In the genomic region with DNA sequence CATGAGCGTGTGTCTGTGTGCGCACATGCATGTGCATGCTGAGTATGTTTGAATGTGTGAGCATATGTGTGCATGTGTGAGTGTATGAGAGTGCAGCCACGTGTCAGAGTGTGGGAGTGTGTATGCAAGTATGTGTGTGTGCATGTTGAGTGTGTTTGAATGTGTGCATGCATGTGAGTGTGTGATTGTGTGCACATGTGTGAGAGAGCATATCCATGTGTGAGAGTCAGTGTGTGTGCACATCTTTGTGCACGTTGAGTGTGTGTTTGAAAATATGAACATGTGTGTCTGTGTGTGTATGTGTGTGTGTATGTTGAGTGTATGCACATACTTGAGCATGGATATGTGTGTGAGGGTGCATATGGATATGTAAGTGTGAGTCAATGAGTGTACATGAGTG, we compare ENCODE assay signal across 14 cellular contexts.
DNase-seq lines count a peak whose midpoint lies in the region; ATAC-seq, FAIRE-seq and TF ChIP-seq lines count a peak whose summit lies in the region.
"Had no signal": no experiment of that assay in that cellular context is flagged by ENCODE, and none has a peak within 500 bp of the region (broad histone marks: within the 10 kb centered on the region; RNA-seq: fewer than 3 reads in every experiment).

No MANE protein-coding gene starts in this region.

- H3K4me3 ChIP-seq in GM12878 (no peak overlapping the region), neuronal stem cell (ENCODE audit: low read length in 2 of 2) (peak overlapping the region in 1 of 2 donors; percentile 20), transverse colon (no peak overlapping the region)
- H3K4me3 ChIP-seq: BLaER1 treated with 17β-estradiol and CSF1 and Interleukin-3, amounts not matched to agents 10 nM and 100 nM had no signal

- H3K4me1 ChIP-seq in GM12878 (ENCODE audit: control insufficient read depth, insufficient read depth, low read length) (no peaks in the 10 kb centered on the region), neuronal stem cell (ENCODE audit: control insufficient read depth in 2 of 2, insufficient read depth in 1 of 2, low read depth in 1 of 2, low read length in 2 of 2) (no peaks in the 10 kb centered on the region), transverse colon (no peaks in the 10 kb centered on the region)

- no peak overlapping the region for H2BK12ac ChIP-seq in neuronal stem cell (ENCODE audit: low read length)

- SMC1A ChIA-PET in GM12878 (lab: Charles Lee; ENCODE audit: uncharacterized antibody, unreplicated experiment): interaction anchor here (1.5 to 1.6 kb wide), 2 partner anchors 15 to 227 kb away, joined by 3 to 8 read pairs; no protein-coding TSS in a partner anchor

- no peak overlapping the region for H3K18ac ChIP-seq in neuronal stem cell (ENCODE audit: low read length)

- no peak for TF ChIP-seq RAD21 in GM12878 (IDR thresholded peaks at IDR 0.05; ENCODE audit: insufficient read depth, low read depth, low read length)

- no peak overlapping the region for H2BK15ac ChIP-seq in neuronal stem cell (ENCODE audit: low read length)

- DNase-seq in HTR-8/SVneo (ENCODE audit: insufficient read length, low spot score) (no peak), GM12878 (ENCODE audit: low read depth, low spot score) (no peak), neuronal stem cell (ENCODE audit: low spot score) (no peak), transverse colon (no peak), NCI-H2081 (lab: John Stamatoyannopoulos, UW) (no peak), inferior parietal cortex (ENCODE audit: extremely low spot score) (no peak)
- DNase-seq: CD8-positive, alpha-beta memory T cell; COR-L47; DMS 273 treated with DMSO at 0.1 percent for 48 hours; DMS53; GOT3; H9 had no signal

- TF ChIP-seq POLR2A in GM12878 (IDR thresholded peaks at IDR 0.05; ENCODE audit: low read depth, low read length) (no peak), transverse colon (IDR thresholded peaks at IDR 0.05) (no peak)

- H3K14ac ChIP-seq in neuronal stem cell (ENCODE audit: low read length): no peak overlapping the region

- H3K4ac ChIP-seq in neuronal stem cell (ENCODE audit: low read length): no peak overlapping the region

- H3K27ac ChIP-seq in GM12878 (ENCODE audit: control insufficient read depth, insufficient read depth) (no peak overlapping the region), neuronal stem cell (replicated peaks; ENCODE audit: low read length) (no peak overlapping the region), transverse colon (no peak overlapping the region)
- H3K27ac ChIP-seq: BLaER1 treated with 17β-estradiol and CSF1 and Interleukin-3, amounts not matched to agents 10 nM and 100 nM had no signal

- POLR2A ChIA-PET in GM12878 (lab: Charles Lee): no interaction called here

- no peak overlapping the region for H2AFZ ChIP-seq in GM12878 (ENCODE audit: control insufficient read depth, low read depth, low read length)
- no peak overlapping the region for H2AFZ ChIP-seq in neuronal stem cell (ENCODE audit: low read length)

- intact Hi-C loops in GM12878 (cut with micrococcal nuclease; ENCODE audit: unreplicated experiment) (no loop called here), transverse colon (cut with DNase I; ENCODE audit: low total_unique reads) (no loop called here)

- ATAC-seq in GM12878: no peak

- H3K79me2 ChIP-seq in GM12878 (ENCODE audit: control insufficient read depth, insufficient read depth, low read length): no peaks in the 10 kb centered on the region

- no peak overlapping the region for H2BK5ac ChIP-seq in neuronal stem cell (ENCODE audit: low read length)

- no peak overlapping the region for H2BK120ac ChIP-seq in neuronal stem cell (ENCODE audit: low read depth, low read length)

- no peak for TF ChIP-seq EP300 in GM12878 (IDR thresholded peaks at IDR 0.05; ENCODE audit: borderline replicate concordance in 1 of 2, control insufficient read depth in 1 of 2, low read depth in 2 of 2, low read length in 2 of 2)
- no peak for TF ChIP-seq EP300 in transverse colon (IDR thresholded peaks at IDR 0.05; ENCODE audit: low read depth)

- H3K9me3 ChIP-seq in GM12878 (replicated peaks; ENCODE audit: control insufficient read depth, insufficient read depth, low read length): no peaks in the 10 kb centered on the region; the same call in 2 of the 3 replicates
- H3K9me3 ChIP-seq in neuronal stem cell (replicated peaks in 1 of 2; ENCODE audit: control insufficient read depth in 2 of 2, insufficient read depth in 1 of 2, low read depth in 1 of 2, low read length in 2 of 2): no peaks in the 10 kb centered on the region
- no peaks in the 10 kb centered on the region for H3K9me3 ChIP-seq in transverse colon

- BruUV-seq in GM12878 (replicated peaks; lab: Mats Ljungman, UMichigan): no TSS peak

- H3K27me3 ChIP-seq in GM12878 (replicated peaks in 1 of 2; ENCODE audit: control insufficient read depth in 2 of 2, insufficient read depth in 2 of 2, low read length in 1 of 2): no peaks in the 10 kb centered on the region
- no peaks in the 10 kb centered on the region for H3K27me3 ChIP-seq in neuronal stem cell (ENCODE audit: control insufficient read depth in 3 of 3, insufficient read depth in 3 of 3, low read depth in 1 of 3, low read length in 3 of 3)
- H3K27me3 ChIP-seq in transverse colon: no peaks in the 10 kb centered on the region
- H3K27me3 ChIP-seq: BLaER1 treated with 17β-estradiol and CSF1 and Interleukin-3, amounts not matched to agents 10 nM and 100 nM had no signal

- CTCF ChIA-PET in GM12878 (lab: Yijun Ruan, JAX): interaction anchor here (0.6 kb wide), 1 partner anchor 1863 kb away, joined by 3 read pairs; no protein-coding TSS in a partner anchor

- FAIRE-seq in HTR-8/SVneo (lab: Jason Lieb, UNC) (peak; percentile 62), GM12878 (lab: Jason Lieb, UNC) (no peak)
- FAIRE-seq: G401.6 had no signal

- H3K23ac ChIP-seq in neuronal stem cell (ENCODE audit: low read depth, low read length, poor library complexity): peak overlapping the region; percentile 11

- H4K20me1 ChIP-seq in GM12878 (ENCODE audit: control insufficient read depth, insufficient read depth): no peaks in the 10 kb centered on the region
- H4K20me1 ChIP-seq: BLaER1 treated with 17β-estradiol and CSF1 and Interleukin-3, amounts not matched to agents 10 nM and 100 nM had no signal

- H4K8ac ChIP-seq in neuronal stem cell (ENCODE audit: low read depth, low read length): no peak overlapping the region

- H3K36me3 ChIP-seq in GM12878 (ENCODE audit: control insufficient read depth in 2 of 2, insufficient read depth in 2 of 2, low read length in 1 of 2): no peaks in the 10 kb centered on the region
- H3K36me3 ChIP-seq in neuronal stem cell (replicated peaks in 1 of 2; ENCODE audit: control insufficient read depth in 2 of 2, insufficient read depth in 2 of 2, low read length in 2 of 2): no peaks in the 10 kb centered on the region
- no peaks in the 10 kb centered on the region for H3K36me3 ChIP-seq in transverse colon
- H3K36me3 ChIP-seq: BLaER1 treated with 17β-estradiol and CSF1 and Interleukin-3, amounts not matched to agents 10 nM and 100 nM had no signal

- TF ChIP-seq CTCF in GM12878 (IDR thresholded peaks at IDR 0.05 in 2 of 3, conservative IDR thresholded peaks at IDR 0.05 in 1 of 3; ENCODE audit: control insufficient read depth in 2 of 3, extremely low read depth in 1 of 3, insufficient read depth in 1 of 3, low read depth in 3 of 3, low read length in 3 of 3) (no peak), transverse colon (IDR thresholded peaks at IDR 0.05) (no peak)

- H3K4me2 ChIP-seq in GM12878 (ENCODE audit: control insufficient read depth, insufficient read depth): no peak overlapping the region
- H3K4me2 ChIP-seq in neuronal stem cell (ENCODE audit: insufficient read depth, low read length, poor library complexity, severe bottlenecking): no peak overlapping the region

- H4K91ac ChIP-seq in neuronal stem cell (ENCODE audit: low read depth, low read length, poor library complexity): no peak overlapping the region

- no peak overlapping the region for H2AK5ac ChIP-seq in neuronal stem cell (ENCODE audit: low read depth, low read length)

- RAD21 ChIA-PET in GM12878 (lab: Charles Lee; ENCODE audit: unreplicated experiment): interaction anchor here (1.5 kb wide), 1 partner anchor 9 kb away, joined by 4 read pairs; no protein-coding TSS in a partner anchor

- no peak overlapping the region for H3K9ac ChIP-seq in GM12878 (ENCODE audit: control insufficient read depth, insufficient read depth, low read length)
- H3K9ac ChIP-seq in neuronal stem cell (ENCODE audit: low read depth, low read length, poor library complexity): no peak overlapping the region
- H3K9ac ChIP-seq: BLaER1 treated with 17β-estradiol and CSF1 and Interleukin-3, amounts not matched to agents 10 nM and 100 nM had no signal

- 36% methylated on average over 4 of the region's 4 CpGs for WGBS in GM12878 (ENCODE audit: insufficient coverage, insufficient replicate concordance, low lambda C conversion rate, missing lambda C conversion rate)
- WGBS in neuronal stem cell (ENCODE audit: extremely low coverage in 2 of 2, insufficient read length in 2 of 2, insufficient replicate concordance in 1 of 2), 2 donors: no CpG with 5 or more reads among the region's 4 CpGs
- 75 to 81% methylated on average over 3 to 4 of the region's 4 CpGs for WGBS in transverse colon (ENCODE audit: low coverage in 1 of 2), 2 donors

- in situ Hi-C loops in GM12878 (cut with MboI) (no loop called here), transverse colon (cut with MboI; ENCODE audit: low pct_ligation_motif_present in 1 of 4, low pct_unique_long_range_greater_than_20kb in 1 of 4, low sequenced_read_pairs in 3 of 4) (no loop called here)

- H3K79me1 ChIP-seq in neuronal stem cell (ENCODE audit: low read depth, low read length): no peaks in the 10 kb centered on the region

TF ChIP-seq in GM12878, 131 proteins besides CTCF, POLR2A, EP300 and RAD21:
- TF ChIP-seq POLR2AphosphoS5 (IDR thresholded peaks at IDR 0.05; ENCODE audit: low read length): no peak
- TF ChIP-seq, protein P1, sequence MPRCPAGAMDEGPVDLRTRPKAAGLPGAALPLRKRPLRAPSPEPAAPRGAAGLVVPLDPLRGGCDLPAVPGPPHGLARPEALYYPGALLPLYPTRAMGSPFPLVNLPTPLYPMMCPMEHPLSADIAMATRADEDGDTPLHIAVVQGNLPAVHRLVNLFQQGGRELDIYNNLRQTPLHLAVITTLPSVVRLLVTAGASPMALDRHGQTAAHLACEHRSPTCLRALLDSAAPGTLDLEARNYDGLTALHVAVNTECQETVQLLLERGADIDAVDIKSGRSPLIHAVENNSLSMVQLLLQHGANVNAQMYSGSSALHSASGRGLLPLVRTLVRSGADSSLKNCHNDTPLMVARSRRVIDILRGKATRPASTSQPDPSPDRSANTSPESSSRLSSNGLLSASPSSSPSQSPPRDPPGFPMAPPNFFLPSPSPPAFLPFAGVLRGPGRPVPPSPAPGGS (IDR thresholded peaks at IDR 0.05; ENCODE audit: borderline replicate concordance, insufficient read depth, low read depth, low read length, poor library complexity, severe bottlenecking): peak; percentile 34
